Comparison of ENCODE assay signal across 8 cellular contexts in the genomic region with DNA sequence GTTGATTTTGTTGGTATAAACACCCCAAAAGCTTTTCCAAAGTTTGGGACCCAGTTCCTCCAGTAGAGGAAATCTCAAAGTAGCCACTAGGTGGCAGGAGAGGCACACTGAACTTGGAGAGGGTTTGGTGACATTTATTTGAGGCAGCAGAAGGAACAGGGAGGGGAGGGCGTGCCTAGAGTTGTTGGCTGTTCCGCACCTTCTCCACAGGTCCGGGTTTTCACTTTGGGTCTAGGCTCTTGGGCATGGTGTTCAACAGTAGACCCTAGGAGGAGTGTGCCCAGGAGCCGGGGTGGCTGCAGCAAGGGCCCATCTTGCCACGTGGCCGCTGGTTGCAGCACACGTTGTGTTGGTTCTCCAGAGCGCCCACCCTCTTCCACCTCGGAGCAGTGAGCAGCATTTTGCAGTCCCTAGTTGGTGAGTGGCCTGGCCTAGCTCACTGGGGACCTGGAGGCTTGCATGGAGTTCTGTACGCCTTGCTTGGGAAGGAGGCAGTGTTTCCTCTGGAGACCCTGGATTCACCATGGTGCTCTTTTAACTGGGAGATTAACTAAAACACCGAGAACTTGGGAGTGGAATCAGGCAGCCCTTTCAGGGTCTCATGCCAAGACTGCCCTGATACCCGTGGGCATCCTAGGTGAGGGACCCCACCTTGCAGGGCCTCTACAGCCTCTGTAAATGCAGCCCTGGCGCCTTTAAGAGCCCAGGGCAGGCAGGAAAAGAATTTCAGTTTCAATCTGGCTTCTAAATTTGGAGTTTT. TPM values are rescaled to one million over a fixed set of nuclear protein-coding genes. Genes with fewer than 3 reads are reported as not detected.
DNase-seq lines count a peak whose midpoint lies in the region; ATAC-seq, FAIRE-seq and TF ChIP-seq lines count a peak whose summit lies in the region.

No MANE protein-coding gene starts in this region.

- H2BK5ac ChIP-seq in H9 (ENCODE audit: insufficient read length, low read length), result peak overlapping the region; percentile 21

- H3K36me3 Mint-ChIP-seq in H9 (ENCODE audit: insufficient read depth in 1 of 3, low read depth in 3 of 3), result peaks cover 16 to 53% (median 48%) of the 10 kb centered on the region in 3 experiments; a peak in 6 of 7 replicates
- H3K36me3 Mint-ChIP-seq in T-cell, result peaks cover 27% of the 10 kb centered on the region

- H3K27ac Mint-ChIP-seq in H9 (peak overlapping the region; percentile 98 to 99 (median 99)), T-cell (peak overlapping the region; percentile 92 to 99)

- H3K4ac ChIP-seq in H9 (ENCODE audit: low read depth, low read length), result peak overlapping the region; percentile 34; the same call in 1 of the 2 replicates

- no peak overlapping the region for H3T11ph ChIP-seq in H9 (ENCODE audit: low read length)

- no peak overlapping the region for H2BK12ac ChIP-seq in H9 (ENCODE audit: insufficient read length, low read depth, low read length)

- no peak overlapping the region for H4K5ac ChIP-seq in H9 (ENCODE audit: insufficient read length, low read depth, low read length)

- FAIRE-seq in urothelium cell line (lab: Jason Lieb, UNC), result no peak

- H3K4me2 ChIP-seq in H9 (ENCODE audit: insufficient read depth, insufficient read length, low read length), result peak overlapping the region; percentile 55

- ATAC-seq in T-cell (replicated peaks in 1 of 4), result peak; percentile 63 to 71 (median 70)
- ATAC-seq in psoas muscle, result peak; percentile 67 to 78 (median 70)

- TF ChIP-seq CTCF in H9 (conservative IDR thresholded peaks at IDR 0.05) (peak; percentile 94), right atrium auricular region (IDR thresholded peaks at IDR 0.05) (peak; percentile 67 to 94), psoas muscle (IDR thresholded peaks at IDR 0.05) (peak; percentile 94)

- H3K36me3 ChIP-seq in right atrium auricular region (peaks cover 5% of the 10 kb centered on the region), psoas muscle (ENCODE audit: insufficient read depth in 1 of 2, low read depth in 1 of 2) (peaks cover 0 to 49% of the 10 kb centered on the region in 2 donors)

- H3K27me3 Mint-ChIP-seq in H9 (ENCODE audit: low read depth) (peaks cover 1% of the 10 kb centered on the region; the same call in 1 of the 2 replicates), T-cell (no peaks in the 10 kb centered on the region)

- H2AK5ac ChIP-seq in H9 (ENCODE audit: insufficient read length, low read length), result no peak overlapping the region

- H3K9me3 ChIP-seq in H9 (ENCODE audit: control insufficient read depth, low read depth, low read length) (no peaks in the 10 kb centered on the region), right atrium auricular region (no peaks in the 10 kb centered on the region), psoas muscle (no peaks in the 10 kb centered on the region)

- H3K4me3 Mint-ChIP-seq in H9 (peak overlapping the region; percentile 69 to 79), T-cell (peak overlapping the region; percentile 80 to 90 (median 86))

- H3K9me3 Mint-ChIP-seq in H9 (no peaks in the 10 kb centered on the region; a peak in 1 of 5 replicates), T-cell (no peaks in the 10 kb centered on the region)

- H3K56ac ChIP-seq in H9 (ENCODE audit: insufficient read length, low read depth, low read length), result no peak overlapping the region

- H2BK20ac ChIP-seq in H9 (ENCODE audit: low read depth, low read length, poor library complexity, severe bottlenecking), result no peak overlapping the region

- no peak overlapping the region for H3K9ac ChIP-seq in H9 (ENCODE audit: extremely low read depth, insufficient read length, low read length)

- H3K27ac ChIP-seq in H9 (ENCODE audit: insufficient read length, low read depth, low read length) (peak overlapping the region; percentile 84), right atrium auricular region (peak overlapping the region; percentile 99 to 100), psoas muscle (peak overlapping the region; percentile 98)

- DNase-seq in COR-L47 (lab: John Stamatoyannopoulos, UW) (peak; percentile 51), H9 (peak; percentile 80), NCI-H146 (lab: John Stamatoyannopoulos, UW) (peak; percentile 33), T-cell (peak; percentile 44 to 79 (median 68)), amniotic stem cell (lab: John Stamatoyannopoulos, UW) (peak; percentile 65), right atrium auricular region (ENCODE audit: low spot score) (peak; percentile 90), psoas muscle (peak; percentile 68 to 81), urothelium cell line (ENCODE audit: low spot score) (peak; percentile 79)

- H3K79me1 ChIP-seq in H9 (ENCODE audit: insufficient read depth, low read depth, low read length, poor library complexity, severe bottlenecking), result no peaks in the 10 kb centered on the region

- H3K4me1 Mint-ChIP-seq in H9 (peaks cover 50 to 53% of the 10 kb centered on the region in 2 experiments), T-cell (peaks cover 29 to 41% (median 37%) of the 10 kb centered on the region in 3 donors)

- H3K4me3 ChIP-seq in right atrium auricular region (peak overlapping the region; percentile 17 to 51), psoas muscle (peak overlapping the region; percentile 67)

- CTCF ChIA-PET in T-cell (lab: Charles Lee), result interaction anchor here (0.5 to 2.0 kb wide), 16 partner anchors 8 to 1097 kb away, joined by 3 to 16 read pairs (median 4); a partner anchor contains a TSS

- no peak overlapping the region for H3K23ac ChIP-seq in H9 (ENCODE audit: insufficient read length, low read depth, low read length)

- H3K27me3 ChIP-seq in H9 (ENCODE audit: insufficient read depth, low read length) (no peaks in the 10 kb centered on the region), right atrium auricular region (no peaks in the 10 kb centered on the region), psoas muscle (ENCODE audit: insufficient read depth in 3 of 3, low read length in 2 of 3) (no peaks in the 10 kb centered on the region)

- peaks cover 10% of the 10 kb centered on the region; the same call in 1 of the 2 replicates for H3K4me1 ChIP-seq in H9 (ENCODE audit: insufficient read depth, low read length)
- H3K4me1 ChIP-seq in right atrium auricular region, result peaks cover 0 to 68% of the 10 kb centered on the region in 2 donors
- peaks cover 52% of the 10 kb centered on the region for H3K4me1 ChIP-seq in psoas muscle

- POLR2A ChIA-PET in T-cell (lab: Charles Lee), result interaction anchor here in 1 of 2 donors (0.6 to 1.2 kb wide), 3 partner anchors 52 to 642 kb away, joined by 3 read pairs; a partner anchor contains a TSS

- peak overlapping the region; percentile 68; the same call in 1 of the 2 replicates for H3K14ac ChIP-seq in H9 (ENCODE audit: insufficient read depth, low read length)

- H3K79me2 ChIP-seq in H9 (ENCODE audit: insufficient read depth, low read length), result no peaks in the 10 kb centered on the region

- peaks cover 5% of the 10 kb centered on the region for H3K23me2 ChIP-seq in H9 (ENCODE audit: insufficient read length, low read depth, low read length, poor library complexity, severe bottlenecking)

- WGBS in H9 (ENCODE audit: extremely low coverage, insufficient read length, low lambda C conversion rate), result no CpG with 5 or more reads among the region's 13 CpGs
- 1 to 2% (median 2%) methylated on average over 13 of the region's 13 CpGs for WGBS in psoas muscle, 3 donors

- H2BK120ac ChIP-seq in H9 (ENCODE audit: low read depth, low read length, poor library complexity, severe bottlenecking), result no peak overlapping the region

- H4K91ac ChIP-seq in H9 (ENCODE audit: insufficient read length, low read depth, low read length), result no peak overlapping the region

- no peak overlapping the region for H2AFZ ChIP-seq in H9 (ENCODE audit: low read length)

- H2BK15ac ChIP-seq in H9 (ENCODE audit: low read depth, low read length), result no peak overlapping the region

- intact Hi-C loops in psoas muscle (cut with DNase I), result loop anchor here (2.0 to 10.0 kb wide), 4 partner anchors 35 to 471 kb away; no protein-coding TSS in a partner anchor

- no peak overlapping the region for H4K8ac ChIP-seq in H9 (replicated peaks; ENCODE audit: insufficient read length, low read depth, low read length)

- no peaks in the 10 kb centered on the region for H4K20me1 ChIP-seq in H9 (ENCODE audit: control insufficient read depth, insufficient read depth, insufficient read length)

- H3K18ac ChIP-seq in H9 (ENCODE audit: insufficient read length, low read depth, low read length), result peak overlapping the region; percentile 46

RNA-seq across cellular contexts. Expression of a gene that starts 28.2 kb away (rescaled TPM):
- 140 and 145 TPM in 2 replicates for total RNA-seq in H9 (2021)
- total RNA-seq in T-cell, result 10 to 100 TPM; 51.3 to 71.5 (median 65.5) TPM
- total RNA-seq in right atrium auricular region, result 10 to 100 TPM; 81.3 to 89.9 TPM
- total RNA-seq in psoas muscle, result 100 to 1,000 TPM in 2 of 4 donors, 10 to 100 TPM in 2; 95.1 to 110 (median 102) TPM
- polyA plus RNA-seq in psoas muscle, result 100 to 1,000 TPM in 1 of 3 donors, 10 to 100 TPM in 2; 54.1 to 109 (median 83.1) TPM

RNA-seq across cellular contexts. Expression of a gene that starts 28.8 kb away (rescaled TPM):
- total RNA-seq in H9 (2021) (15.0 and 15.7 TPM in 2 replicates), T-cell (10 to 100 TPM in 4 of 5 donors, 1 to 10 TPM in 1; 6.6 to 17.5 (median 13.9) TPM), right atrium auricular region (10 to 100 TPM; 73.0 to 75.0 TPM), psoas muscle (100 to 1,000 TPM; 123 to 229 (median 164) TPM)
- 100 to 1,000 TPM in 2 of 3 donors, 10 to 100 TPM in 1; 88.7 to 106 (median 100) TPM for polyA plus RNA-seq in psoas muscle

RNA-seq across cellular contexts. Expression of a gene that starts 38.6 kb away (rescaled TPM):
- total RNA-seq in H9 (2021) (1.0 and 1.3 TPM in 2 replicates), T-cell (1 to 10 TPM; 1.3 to 7.7 (median 6.7) TPM), right atrium auricular region (10 to 100 TPM in 1 of 2 donors, 1 to 10 TPM in 1; 5.5 to 11.6 TPM), psoas muscle (1 to 10 TPM; 1.7 to 4.5 (median 3.4) TPM)
- polyA plus RNA-seq in psoas muscle, result 1 to 10 TPM; 1.4 to 8.3 (median 3.0) TPM

RNA-seq across cellular contexts. Expression of a gene that starts 58.5 kb away (rescaled TPM):
- total RNA-seq in H9 (2021) (42.6 and 43.3 TPM in 2 replicates), T-cell (10 to 100 TPM in 3 of 5 donors, 1 to 10 TPM in 2; 5.1 to 14.4 (median 11.8) TPM), right atrium auricular region (1 to 10 TPM; 4.8 to 5.4 TPM), psoas muscle (1 to 10 TPM; 2.1 to 4.7 (median 4.2) TPM)
- 1 to 10 TPM; 2.3 to 5.2 (median 4.7) TPM for polyA plus RNA-seq in psoas muscle

Comparison
In these comparisons a context has a peak if more than half of its experiments do, and no peak if none do; other contexts are left out.
1. Peak in every context shown above with its lines: DNase-seq, ATAC-seq, H3K4me3 ChIP-seq and H3K27ac ChIP-seq.
2. DNase-seq: peak in every context shown above with its lines; median percentile 90 in right atrium auricular region; 80 in H9; 79 in urothelium cell line; 74 in psoas muscle; 68 in T-cell; 65 in amniotic stem cell; 51 in COR-L47; 33 in NCI-H146.